Comparison of ENCODE assay signal across 24 cellular contexts in genomic region chr15:61337541-61337940, GRCh38.
"Had no signal": no experiment of that assay in that cellular context is flagged by ENCODE, and none has a peak within 500 bp of the region (broad histone marks: within the 10 kb centered on the region; RNA-seq: fewer than 3 reads in every experiment).

No MANE protein-coding gene starts in this region.

- H3K27ac ChIP-seq: coronary artery, dorsolateral prefrontal cortex, esophagus muscularis mucosa, foreskin keratinocyte, gastroesophageal sphincter, heart left ventricle, hepatocyte, left lung, lower lobe of right lung had no signal

- H3K4me3 ChIP-seq: coronary artery, dorsolateral prefrontal cortex, esophagus muscularis mucosa, gastroesophageal sphincter, heart left ventricle, hepatocyte, left lung, lower lobe of right lung, mucosa of descending colon had no signal

- DNase-seq: dermis blood vessel endothelial cell; dorsolateral prefrontal cortex; effector CD4-positive, alpha-beta T cell; effector memory CD4-positive, alpha-beta T cell; foreskin keratinocyte; heart left ventricle; left cardiac atrium; left lung; left ventricle myocardium superior; lower lobe of right lung; mesenchymal stem cell; mucosa of descending colon; naive B cell; naive thymus-derived CD8-positive, alpha-beta T cell had no signal

- H2AFZ ChIP-seq: hepatocyte had no signal

- FAIRE-seq: colon, endothelial cell of umbilical vein, frontal cortex, islet of Langerhans, keratinocyte had no signal

- H3K4me3 Mint-ChIP-seq: mesothelial cell of epicardium; naive B cell; naive thymus-derived CD8-positive, alpha-beta T cell had no signal

- H3K4me1 ChIP-seq: esophagus muscularis mucosa, foreskin keratinocyte, gastroesophageal sphincter, heart left ventricle, left lung, lower lobe of right lung had no signal

- H3K36me3 Mint-ChIP-seq: naive B cell had no signal

- H3K27me3 ChIP-seq: esophagus muscularis mucosa, foreskin keratinocyte, gastroesophageal sphincter, hepatocyte, left lung had no signal

- H3K27ac Mint-ChIP-seq: mesothelial cell of epicardium, naive B cell had no signal

- H3K4me2 ChIP-seq: hepatocyte had no signal

- ATAC-seq: foreskin keratinocyte; gastroesophageal sphincter; heart left ventricle; left cardiac atrium; left lung; left ventricle myocardium superior; lower lobe of right lung; mucosa of descending colon; naive thymus-derived CD8-positive, alpha-beta T cell had no signal

- H3K36me3 ChIP-seq: esophagus muscularis mucosa, gastroesophageal sphincter, heart left ventricle, left lung, lower lobe of right lung had no signal

- H3K4me1 Mint-ChIP-seq: mesothelial cell of epicardium; naive B cell; naive thymus-derived CD8-positive, alpha-beta T cell had no signal

- H3K79me2 ChIP-seq: hepatocyte had no signal
